In the genomic region with DNA sequence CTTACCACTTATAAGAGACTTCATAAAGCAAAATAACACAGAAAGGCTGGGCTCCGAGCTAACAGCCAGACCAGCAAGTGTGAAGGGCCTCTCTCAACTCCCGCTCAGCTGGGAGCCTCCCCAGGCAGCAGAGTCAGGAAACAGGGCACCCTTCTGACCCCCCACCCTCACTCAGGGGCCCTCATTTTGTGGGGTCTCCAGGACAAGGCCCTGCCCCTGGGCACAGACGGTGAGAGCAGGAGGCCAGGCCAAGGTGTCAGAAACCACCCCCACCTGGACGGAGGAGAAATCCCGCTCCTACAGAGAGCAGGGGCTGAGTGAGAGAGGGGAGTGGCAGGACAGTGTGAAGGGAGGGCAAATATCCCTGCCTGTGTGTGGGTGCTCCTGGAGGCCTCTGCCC, we compare ENCODE assay signal across 5 cellular contexts.
"Had no signal": no experiment of that assay in that cellular context is flagged by ENCODE, and none has a peak within 500 bp of the region (broad histone marks: within the 10 kb centered on the region; RNA-seq: fewer than 3 reads in every experiment).

No MANE protein-coding gene starts in this region.

- ATAC-seq: HepG2, K562 had no signal

- H3K4me3 ChIP-seq: K562 had no signal

- H3K27ac ChIP-seq: HL-60 had no signal

- DNase-seq: IMR-90, KBM-7 had no signal
